Comparison of ENCODE assay signal across 9 cellular contexts in genomic region chr7:50848203-50848602, GRCh38.
"Had no signal": no experiment of that assay in that cellular context is flagged by ENCODE, and none has a peak within 500 bp of the region (broad histone marks: within the 10 kb centered on the region; RNA-seq: fewer than 3 reads in every experiment).

No MANE protein-coding gene starts in this region.

- ATAC-seq: GM23338, HCT116 had no signal

- DNase-seq: GM23248, GOT3, H7, H9, HCEC 1CT, HFFc6 had no signal

- H3K36me3 ChIP-seq: HAP-1 had no signal

- H3K4me3 ChIP-seq: GM23248, GM23338, HAP-1 had no signal

- H3K9me3 ChIP-seq: HAP-1 had no signal

- H3K4me2 ChIP-seq: GM23338 had no signal

- H2AFZ ChIP-seq: GM23248, GM23338 had no signal

- H3K9ac ChIP-seq: GM23248 had no signal

- H3K4me1 ChIP-seq: HAP-1 had no signal

- H3K27ac ChIP-seq: GM23248 had no signal
